ENCODE assay signal across 9 cellular contexts in genomic region chr12:51813931-51814310, GRCh38. TPM values are rescaled to one million over a fixed set of nuclear protein-coding genes. Genes with fewer than 3 reads are reported as not detected.
DNase-seq lines count a peak whose midpoint lies in the region; ATAC-seq and TF ChIP-seq lines count a peak whose summit lies in the region.
"Had no signal": no experiment of that assay in that cellular context is flagged by ENCODE, and none has a peak within 500 bp of the region (broad histone marks: within the 10 kb centered on the region; RNA-seq: fewer than 3 reads in every experiment).

No MANE protein-coding gene starts in this region.

- TF ChIP-seq POLR2A in body of pancreas (IDR thresholded peaks at IDR 0.05): no peak
- TF ChIP-seq POLR2A in right lobe of liver (IDR thresholded peaks at IDR 0.05): no peak
- TF ChIP-seq POLR2A in stomach (IDR thresholded peaks at IDR 0.05): no peak

- TF ChIP-seq CTCF in body of pancreas (IDR thresholded peaks at IDR 0.05) (no peak), right lobe of liver (IDR thresholded peaks at IDR 0.05) (no peak), stomach (IDR thresholded peaks at IDR 0.05) (no peak)

- 11 to 18% methylated on average over 12 to 32 of the region's 34 CpGs for WGBS in body of pancreas, 2 donors
- WGBS in right lobe of liver (ENCODE audit: insufficient coverage, low coverage, low lambda C conversion rate, missing lambda C conversion rate): 14% methylated on average over 1 of the region's 34 CpGs
- WGBS in stomach, 5 donors: 12 to 19% (median 13%) methylated on average over 15 to 34 of the region's 34 CpGs

- intact Hi-C loops in body of pancreas (cut with DNase I) (loop anchor here (10.0 kb wide), 1 partner anchor 279 kb away; no protein-coding TSS in a partner anchor), right lobe of liver (cut with DNase I) (loop anchor here in 1 of 2 donors (10.0 kb wide), 1 partner anchor 289 kb away; no protein-coding TSS in a partner anchor), stomach (cut with DNase I; ENCODE audit: low total_unique reads) (no loop called here)

- H3K4me3 ChIP-seq in body of pancreas (no peak overlapping the region), right lobe of liver (peak overlapping the region; percentile 57 to 77 (median 71)), stomach (peak overlapping the region; percentile 52 to 65 (median 60))

- no peak for TF ChIP-seq EP300 in stomach (IDR thresholded peaks at IDR 0.05)

- no peaks in the 10 kb centered on the region for H3K27me3 ChIP-seq in body of pancreas
- no peaks in the 10 kb centered on the region for H3K27me3 ChIP-seq in right lobe of liver
- H3K27me3 ChIP-seq in stomach: peaks cover 0 to 43% (median 5%) of the 10 kb centered on the region in 3 donors

- peak; percentile 41 for ATAC-seq in body of pancreas
- no peak for ATAC-seq in right lobe of liver

- H3K9me3 ChIP-seq in body of pancreas: no peaks in the 10 kb centered on the region
- H3K9me3 ChIP-seq in right lobe of liver: no peaks in the 10 kb centered on the region
- H3K9me3 ChIP-seq in stomach: no peaks in the 10 kb centered on the region

- H3K27ac ChIP-seq in body of pancreas (peak overlapping the region in 3 of 4 donors; percentile 27 to 85 (median 82)), right lobe of liver (peak overlapping the region; percentile 22 to 67 (median 26)), stomach (peak overlapping the region in 4 of 5 donors; percentile 13 to 88 (median 74))

- no peaks in the 10 kb centered on the region for H3K36me3 ChIP-seq in body of pancreas (replicated peaks in 1 of 2; ENCODE audit: insufficient read depth in 1 of 2, low read depth in 2 of 2)
- H3K36me3 ChIP-seq in right lobe of liver: no peaks in the 10 kb centered on the region
- no peaks in the 10 kb centered on the region for H3K36me3 ChIP-seq in stomach

- H3K4me1 ChIP-seq in body of pancreas: peaks cover 18% of the 10 kb centered on the region
- H3K4me1 ChIP-seq in right lobe of liver: peaks cover 0 to 6% (median 0%) of the 10 kb centered on the region in 4 donors
- H3K4me1 ChIP-seq in stomach: peaks cover 7 to 24% (median 13%) of the 10 kb centered on the region in 4 donors

- DNase-seq in NCI-H2171 treated with DMSO at 0.1 percent for 48 hours (lab: John Stamatoyannopoulos, UW): peak; percentile 27
- DNase-seq in NCI-H2171 (lab: John Stamatoyannopoulos, UW): no peak
- DNase-seq in body of pancreas: no peak
- no peak for DNase-seq in right lobe of liver
- DNase-seq in stomach: no peak
- no peak for DNase-seq in kidney tubule cell (ENCODE audit: low spot score)
- DNase-seq in kidney glomerular epithelial cell (lab: John Stamatoyannopoulos, UW): no peak
- DNase-seq in GOT3 (lab: John Stamatoyannopoulos, UW): no peak

RNA-seq across cellular contexts. Expression of gene FIGNL2, which starts 34.6 kb away (rescaled TPM):
- total RNA-seq in body of pancreas: under 1 TPM; 0.33 to 0.52 TPM
- total RNA-seq in right lobe of liver: 1 to 10 TPM in 2 of 6 experiments, under 1 TPM in 4; 0.14 to 1.8 (median 0.55) TPM
- 1 to 10 TPM in 1 of 5 donors, under 1 TPM in 2, not detected in 2; under 0.01 to 1.4 (median 0.73) TPM for total RNA-seq in stomach
- polyA plus RNA-seq in stomach: under 1 TPM in 2 of 3 donors, not detected in 1; 0.10 to 0.12 TPM
- total RNA-seq: RPMI7951 had no signal

Comparison
In these comparisons a context has a peak if more than half of its experiments do, and no peak if none do; other contexts are left out.
1. H3K27ac ChIP-seq: peak in every context shown above with its lines; median percentile 82 in body of pancreas; 74 in stomach; 26 in right lobe of liver.
2. H3K4me3 ChIP-seq: peak in right lobe of liver (3 of 3) and stomach (4 of 4); none in body of pancreas (0 of 2).